Comparison of ENCODE assay signal across 17 cellular contexts in the genomic region with DNA sequence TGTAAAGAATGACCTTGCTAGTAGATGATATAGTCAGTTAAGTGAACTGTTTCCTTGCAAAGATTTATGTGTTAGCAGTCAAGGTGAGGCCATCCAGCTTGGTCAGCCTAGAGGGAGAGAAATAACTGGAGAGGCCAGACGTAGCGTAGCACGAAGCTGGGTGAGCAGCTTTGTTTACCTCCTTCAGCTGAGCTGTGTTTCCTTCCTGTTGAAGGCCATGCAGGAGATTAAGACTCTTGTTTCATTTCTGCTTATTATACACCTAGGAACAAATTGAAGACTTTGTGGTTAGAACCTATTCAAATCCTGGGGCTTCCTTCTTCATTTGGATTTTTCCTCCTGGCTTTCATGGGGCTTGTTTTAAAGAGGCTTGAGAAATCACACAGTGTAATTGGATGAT.
"Had no signal": no experiment of that assay in that cellular context is flagged by ENCODE, and none has a peak within 500 bp of the region (broad histone marks: within the 10 kb centered on the region; RNA-seq: fewer than 3 reads in every experiment).

No MANE protein-coding gene starts in this region.

- H3K9me3 Mint-ChIP-seq: activated CD4-positive, alpha-beta memory T cell treated with anti-CD3 and anti-CD28 coated beads, Interleukin-2, amount 10 ng/mL, durations not matched to agents 7 days and 5 days; activated naive CD4-positive, alpha-beta T cell treated with anti-CD3 and anti-CD28 coated beads, Interleukin-2, amount 50 U/mL, for 24 hours; natural killer cell had no signal

- FAIRE-seq: kidney had no signal

- H3K4me1 ChIP-seq: adrenal gland, left ventricle myocardium inferior, tibial artery, uterus had no signal

- H3K4me3 ChIP-seq: adrenal gland, left ventricle myocardium inferior, tibial artery, uterus had no signal

- H3K27ac Mint-ChIP-seq: activated CD4-positive, alpha-beta memory T cell treated with anti-CD3 and anti-CD28 coated beads, Interleukin-2, amount 10 ng/mL, durations not matched to agents 7 days and 5 days; activated CD4-positive, alpha-beta T cell treated with anti-CD3 and anti-CD28 coated beads for 36 hours; activated naive CD4-positive, alpha-beta T cell treated with anti-CD3 and anti-CD28 coated beads, Interleukin-2, amount 50 U/mL, for 24 hours; natural killer cell had no signal

- H3K27ac ChIP-seq: left ventricle myocardium inferior, tibial artery, uterus had no signal

- H3K27me3 ChIP-seq: adrenal gland, tibial artery, uterus had no signal

- H3K9me3 ChIP-seq: adrenal gland, left ventricle myocardium inferior, tibial artery, uterus had no signal

- H3K36me3 ChIP-seq: adrenal gland, left ventricle myocardium inferior, tibial artery, uterus had no signal

- H3K4me3 Mint-ChIP-seq: activated CD4-positive, alpha-beta memory T cell treated with anti-CD3 and anti-CD28 coated beads, Interleukin-2, amount 10 ng/mL, durations not matched to agents 7 days and 5 days; activated CD4-positive, alpha-beta T cell treated with anti-CD3 and anti-CD28 coated beads for 36 hours; activated naive CD4-positive, alpha-beta T cell treated with anti-CD3 and anti-CD28 coated beads, Interleukin-2, amount 50 U/mL, for 24 hours; natural killer cell had no signal

- H3K36me3 Mint-ChIP-seq: activated naive CD4-positive, alpha-beta T cell treated with anti-CD3 and anti-CD28 coated beads, Interleukin-2, amount 50 U/mL, for 24 hours; natural killer cell had no signal

- H3K4me1 Mint-ChIP-seq: activated naive CD4-positive, alpha-beta T cell treated with anti-CD3 and anti-CD28 coated beads, Interleukin-2, amount 50 U/mL, for 24 hours; natural killer cell had no signal

- ATAC-seq: activated CD4-positive, alpha-beta T cell treated with anti-CD3 and anti-CD28 coated beads for 36 hours; natural killer cell had no signal

- DNase-seq: activated CD4-positive, alpha-beta memory T cell treated with anti-CD3 and anti-CD28 coated beads, Interleukin-2, amount 10 ng/mL, durations not matched to agents 7 days and 5 days; activated CD4-positive, alpha-beta T cell treated with anti-CD3 and anti-CD28 coated beads for 36 hours; activated effector memory CD4-positive, alpha-beta T cell treated with anti-CD3 and anti-CD28 coated beads, Interleukin-2, amount 50 U/mL, for 16 hours; activated T-cell treated with anti-CD3 and anti-CD28 coated beads, Interleukin-2, amount 50 U/mL, for 48 hours; hippocampal formation; kidney; left ventricle myocardium inferior; mesenchymal stem cell; natural killer cell; posterior cingulate gyrus; retina; stimulated activated CD4-positive, alpha-beta T cell treated with anti-CD3 and anti-CD28 coated beads, Interleukin-12 subunit alpha, Interleukin-12 subunit beta, amount 100 ng/mL, for 4 hours; stimulated activated CD4-positive, alpha-beta T cell treated with anti-CD3 and anti-CD28 coated beads, Interleukin-2, amount 100 ng/mL, for 24 hours; tibial artery; uterus had no signal
